38 cellular contexts compared by ENCODE assay signal in the genomic region with DNA sequence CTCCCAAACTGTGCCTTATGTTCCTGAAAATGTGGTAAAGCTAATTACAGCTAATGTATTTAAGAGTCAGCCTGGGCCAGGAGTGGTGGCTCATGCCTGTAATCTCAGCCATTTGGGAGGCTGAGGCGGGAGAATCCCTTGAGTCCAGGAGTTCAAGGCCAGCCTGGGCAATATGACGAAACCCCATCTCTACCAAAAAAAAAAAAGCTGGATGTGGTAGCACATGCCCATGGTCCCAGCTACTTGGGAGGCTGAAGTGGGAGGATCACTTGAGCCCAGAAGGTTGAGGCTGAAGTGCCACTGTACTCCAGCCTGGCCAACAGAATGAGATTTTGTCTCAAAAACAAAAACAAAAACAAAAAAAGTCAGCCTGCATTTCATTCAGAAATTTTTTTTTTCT. TPM values are rescaled to one million over a fixed set of nuclear protein-coding genes. Genes with fewer than 3 reads are reported as not detected.
"Had no signal": no experiment of that assay in that cellular context is flagged by ENCODE, and none has a peak within 500 bp of the region (broad histone marks: within the 10 kb centered on the region; RNA-seq: fewer than 3 reads in every experiment).

No MANE protein-coding gene starts in this region.

- H3K4me3 ChIP-seq: adrenal gland, body of pancreas, breast epithelium had no signal

- DNase-seq: activated B cell treated with CpG ODN at 0.5 μM for 24 hours; activated CD4-positive, alpha-beta memory T cell treated with anti-CD3 and anti-CD28 coated beads for 36 hours; activated CD4-positive, alpha-beta T cell treated with anti-CD3 and anti-CD28 coated beads for 4 hours; activated CD4-positive, alpha-beta T cell treated with anti-CD3 and anti-CD28 coated beads, Interleukin-2, amount 10 ng/mL, durations not matched to agents 24 days and 14 days; activated CD4-positive, alpha-beta T cell treated with anti-CD3 and anti-CD28 coated beads, Interleukin-2, amount 50 U/mL, for 1 hour; activated CD4-positive, alpha-beta T cell treated with anti-CD3 and anti-CD28 coated beads, Interleukin-2, amount 50 U/mL, for 4 hours; activated CD4-positive, CD25-positive, alpha-beta regulatory T cell treated with anti-CD3 and anti-CD28 coated beads, Interleukin-2, amount 50 U/mL, for 72 hours; activated CD8-positive, alpha-beta memory T cell treated with anti-CD3 and anti-CD28 coated beads, Interleukin-2, amount 50 U/mL, for 4 hours; activated CD8-positive, alpha-beta T cell treated with anti-CD3 and anti-CD28 coated beads for 36 hours; activated effector memory CD4-positive, alpha-beta T cell treated with anti-CD3 and anti-CD28 coated beads, Interleukin-2, amount 50 U/mL, for 16 hours; activated gamma-delta T cell treated with Interleukin-2 at 50 U/mL for 16 hours; activated naive CD4-positive, alpha-beta T cell; activated naive CD4-positive, alpha-beta T cell treated with anti-CD3 and anti-CD28 coated beads for 36 hours; activated naive CD4-positive, alpha-beta T cell treated with anti-CD3 and anti-CD28 coated beads, Interleukin-2, amount 50 U/mL, for 16 hours; activated naive CD8-positive, alpha-beta T cell treated with anti-CD3 and anti-CD28 coated beads for 36 hours; activated T-cell treated with anti-CD3 and anti-CD28 coated beads for 4 hours; activated T-cell treated with anti-CD3 and anti-CD28 coated beads, Interleukin-2, amount 50 U/mL, for 1 hour; activated T-cell treated with anti-CD3 and anti-CD28 coated beads, Interleukin-2, amount 50 U/mL, for 4 hours; activated T-cell treated with anti-CD3 and anti-CD28 coated beads, Interleukin-2, amount 50 U/mL, for 72 hours; amniotic stem cell; aorta; body of pancreas; brain microvascular endothelial cell; central memory CD4-positive, alpha-beta T cell; T-helper 2 cell; T-helper 9 cell had no signal

- H3K27ac ChIP-seq: adrenal gland, body of pancreas, brain microvascular endothelial cell, breast epithelium, VCaP had no signal

- ATAC-seq: activated CD8-positive, alpha-beta T cell treated with anti-CD3 and anti-CD28 coated beads for 36 hours; activated naive CD4-positive, alpha-beta T cell treated with anti-CD3 and anti-CD28 coated beads, Interleukin-2, amount 50 U/mL, for 72 hours; activated T-cell treated with anti-CD3 and anti-CD28 coated beads, Interleukin-2, amount 50 U/mL, for 4 hours; activated T-cell treated with anti-CD3 and anti-CD28 coated beads, Interleukin-2, amount 50 U/mL, for 72 hours; activated T-helper 17 cell treated with anti-CD3 and anti-CD28 coated beads, Interleukin-2, amount 50 U/mL, for 72 hours; body of pancreas had no signal

- H3K9me3 Mint-ChIP-seq: activated B cell treated with CpG ODN at 0.5 μM for 24 hours; activated CD4-positive, alpha-beta memory T cell treated with anti-CD3 and anti-CD28 coated beads for 36 hours; activated CD4-positive, alpha-beta T cell treated with anti-CD3 and anti-CD28 coated beads, Interleukin-2, amount 10 ng/mL, durations not matched to agents 24 days and 14 days; activated naive CD4-positive, alpha-beta T cell treated with anti-CD3 and anti-CD28 coated beads, Interleukin-2, amount 50 U/mL, for 72 hours; activated T-cell treated with anti-CD3 and anti-CD28 coated beads, Interleukin-2, amount 50 U/mL, for 4 hours; activated T-helper 1 cell treated with anti-CD3 and anti-CD28 coated beads, Interleukin-12 subunit alpha, Interleukin-12 subunit beta, Interleukin-2, Interleukin-4 antibody, amounts not matched to agents 30 ng/mL and 10 ng/mL and 1 ng/mL, durations not matched to agents 14 hours and 24 hours and 36 hours; activated T-helper 17 cell treated with anti-CD3 and anti-CD28 coated beads, Interleukin-2, amount 50 U/mL, for 72 hours; T-helper 1 cell treated with Interleukin-12 subunit alpha and Interleukin-12 subunit beta and Interleukin-4 antibody, amounts not matched to agents 30 μg/mL and 1 μg/mL, for 36 hours had no signal

- H3K36me3 ChIP-seq: adrenal gland, brain microvascular endothelial cell, breast epithelium had no signal

- H3K27ac Mint-ChIP-seq: activated B cell treated with CpG ODN at 0.5 μM for 24 hours; activated CD4-positive, alpha-beta memory T cell treated with anti-CD3 and anti-CD28 coated beads for 36 hours; activated CD4-positive, alpha-beta T cell treated with anti-CD3 and anti-CD28 coated beads, Interleukin-2, amount 10 ng/mL, durations not matched to agents 24 days and 14 days; activated CD8-positive, alpha-beta T cell treated with anti-CD3 and anti-CD28 coated beads for 36 hours; activated naive CD4-positive, alpha-beta T cell treated with anti-CD3 and anti-CD28 coated beads for 36 hours; activated naive CD4-positive, alpha-beta T cell treated with anti-CD3 and anti-CD28 coated beads, Interleukin-2, amount 50 U/mL, for 72 hours; activated naive CD8-positive, alpha-beta T cell treated with anti-CD3 and anti-CD28 coated beads for 36 hours; activated T-cell treated with anti-CD3 and anti-CD28 coated beads, Interleukin-2, amount 50 U/mL, for 72 hours; activated T-helper 1 cell treated with anti-CD3 and anti-CD28 coated beads, Interleukin-12 subunit alpha, Interleukin-12 subunit beta, Interleukin-2, Interleukin-4 antibody, amounts not matched to agents 30 ng/mL and 10 ng/mL and 1 ng/mL, durations not matched to agents 14 hours and 24 hours and 36 hours; activated T-helper 17 cell treated with anti-CD3 and anti-CD28 coated beads, Interleukin-2, amount 50 U/mL, for 72 hours; T-helper 1 cell treated with Interleukin-12 subunit alpha and Interleukin-12 subunit beta and Interleukin-4 antibody, amounts not matched to agents 30 μg/mL and 1 μg/mL, for 36 hours; T-helper 2 cell treated with Interferon-gamma antibody and Interleukin-4, amounts not matched to agents 5 μg/mL and 100 μg/mL, for 36 hours had no signal

- H3K4me3 Mint-ChIP-seq: activated B cell treated with CpG ODN at 0.5 μM for 24 hours; activated CD4-positive, alpha-beta memory T cell treated with anti-CD3 and anti-CD28 coated beads for 36 hours; activated CD4-positive, alpha-beta T cell treated with anti-CD3 and anti-CD28 coated beads, Interleukin-2, amount 10 ng/mL, durations not matched to agents 24 days and 14 days; activated CD8-positive, alpha-beta T cell treated with anti-CD3 and anti-CD28 coated beads for 36 hours; activated naive CD4-positive, alpha-beta T cell treated with anti-CD3 and anti-CD28 coated beads for 36 hours; activated naive CD8-positive, alpha-beta T cell treated with anti-CD3 and anti-CD28 coated beads for 36 hours; activated T-cell treated with anti-CD3 and anti-CD28 coated beads, Interleukin-2, amount 50 U/mL, for 4 hours; activated T-cell treated with anti-CD3 and anti-CD28 coated beads, Interleukin-2, amount 50 U/mL, for 72 hours; activated T-helper 1 cell treated with anti-CD3 and anti-CD28 coated beads, Interleukin-12 subunit alpha, Interleukin-12 subunit beta, Interleukin-2, Interleukin-4 antibody, amounts not matched to agents 30 ng/mL and 10 ng/mL and 1 ng/mL, durations not matched to agents 14 hours and 24 hours and 36 hours; activated T-helper 17 cell treated with anti-CD3 and anti-CD28 coated beads, Interleukin-2, amount 50 U/mL, for 72 hours; T-helper 1 cell treated with Interleukin-12 subunit alpha and Interleukin-12 subunit beta and Interleukin-4 antibody, amounts not matched to agents 30 μg/mL and 1 μg/mL, for 36 hours; T-helper 2 cell treated with Interferon-gamma antibody and Interleukin-4, amounts not matched to agents 5 μg/mL and 100 μg/mL, for 36 hours had no signal

- H3K4me1 Mint-ChIP-seq: activated B cell treated with CpG ODN at 0.5 μM for 24 hours had no signal

- H3K27me3 ChIP-seq: adrenal gland, body of pancreas, brain microvascular endothelial cell, breast epithelium had no signal

- H3K4me1 ChIP-seq: body of pancreas, breast epithelium had no signal

- H3K9me3 ChIP-seq: adrenal gland, body of pancreas, breast epithelium had no signal

- H3K27me3 Mint-ChIP-seq: activated B cell treated with CpG ODN at 0.5 μM for 24 hours; activated CD4-positive, alpha-beta memory T cell treated with anti-CD3 and anti-CD28 coated beads for 36 hours; activated CD4-positive, alpha-beta T cell treated with anti-CD3 and anti-CD28 coated beads, Interleukin-2, amount 10 ng/mL, durations not matched to agents 24 days and 14 days; activated CD8-positive, alpha-beta T cell treated with anti-CD3 and anti-CD28 coated beads for 36 hours; activated naive CD8-positive, alpha-beta T cell treated with anti-CD3 and anti-CD28 coated beads for 36 hours; activated T-helper 17 cell treated with anti-CD3 and anti-CD28 coated beads, Interleukin-2, amount 50 U/mL, for 72 hours had no signal

RNA-seq across cellular contexts. Expression of gene C17orf78, which starts 33.2 kb away (rescaled TPM):
- total RNA-seq: activated B cell treated with CpG ODN at 0.5 μM for 24 hours; activated CD4-positive, alpha-beta memory T cell treated with anti-CD3 and anti-CD28 coated beads for 36 hours; activated CD4-positive, alpha-beta T cell treated with anti-CD3 and anti-CD28 coated beads, Interleukin-2, amount 10 ng/mL, durations not matched to agents 24 days and 14 days; activated CD8-positive, alpha-beta memory T cell treated with anti-CD3 and anti-CD28 coated beads for 36 hours; activated CD8-positive, alpha-beta T cell treated with anti-CD3 and anti-CD28 coated beads for 36 hours; activated naive CD4-positive, alpha-beta T cell treated with anti-CD3 and anti-CD28 coated beads for 36 hours; activated naive CD4-positive, alpha-beta T cell treated with anti-CD3 and anti-CD28 coated beads, Interleukin-2, amount 50 U/mL, for 72 hours; activated naive CD8-positive, alpha-beta T cell treated with anti-CD3 and anti-CD28 coated beads for 36 hours; activated T-cell treated with anti-CD3 and anti-CD28 coated beads, Interleukin-2, amount 50 U/mL, for 4 hours; activated T-cell treated with anti-CD3 and anti-CD28 coated beads, Interleukin-2, amount 50 U/mL, for 72 hours; activated T-helper 1 cell treated with anti-CD3 and anti-CD28 coated beads, Interleukin-12 subunit alpha, Interleukin-12 subunit beta, Interleukin-2, Interleukin-4 antibody, amounts not matched to agents 30 ng/mL and 10 ng/mL and 1 ng/mL, durations not matched to agents 14 hours and 24 hours and 36 hours; activated T-helper 17 cell treated with anti-CD3 and anti-CD28 coated beads, Interleukin-2, amount 50 U/mL, for 72 hours; adrenal gland; aorta; astrocyte; body of pancreas; breast epithelium; cardiac septum; cerebellum had no signal
- polyA plus RNA-seq: adrenal gland had no signal
